8 cellular contexts compared by ENCODE assay signal in genomic region chr17:42674755-42675347, GRCh38. TPM values are rescaled to one million over a fixed set of nuclear protein-coding genes. Genes with fewer than 3 reads are reported as not detected.
A peak's percentile ranks its signal among the peaks of the same experiment; 100 is the strongest.
DNase-seq lines count a peak whose midpoint lies in the region; ATAC-seq and TF ChIP-seq lines count a peak whose summit lies in the region.

No MANE protein-coding gene starts in this region.

- TF ChIP-seq CTCF in heart right ventricle (IDR thresholded peaks at IDR 0.05) (no peak), liver (IDR thresholded peaks at IDR 0.05; ENCODE audit: low read depth, low read length, missing input control) (no peak)

- 32 to 34% methylated on average over 9 of the region's 9 CpGs for WGBS in heart right ventricle, 2 donors
- WGBS in liver: 28% methylated on average over 9 of the region's 9 CpGs
- 6% methylated on average over 9 of the region's 9 CpGs for WGBS in aorta, 2 donors

- H3K4me1 ChIP-seq in heart right ventricle (peaks cover 27 to 77% (median 49%) of the 10 kb centered on the region in 9 donors), liver (ENCODE audit: control insufficient read depth in 4 of 4, insufficient read depth in 4 of 4, low read length in 3 of 4) (peaks cover 16 to 55% (median 29%) of the 10 kb centered on the region in 4 donors), aorta (ENCODE audit: control insufficient read depth in 1 of 2, insufficient read depth in 2 of 2, low read length in 2 of 2) (no peaks in the 10 kb centered on the region)

- H3K9me3 ChIP-seq in heart right ventricle (no peaks in the 10 kb centered on the region), liver (ENCODE audit: control insufficient read depth in 4 of 4, low read length in 3 of 4) (no peaks in the 10 kb centered on the region), aorta (ENCODE audit: control insufficient read depth, low read length) (no peaks in the 10 kb centered on the region)

- ATAC-seq in heart right ventricle: no peak
- ATAC-seq in Right ventricle myocardium superior (ENCODE audit: poor library complexity): no peak
- ATAC-seq in aorta (ENCODE audit: low FRiP score): no peak

- no peak for TF ChIP-seq RAD21 in liver (IDR thresholded peaks at IDR 0.05)

- DNase-seq in heart right ventricle: peak in 1 of 2 donors; percentile 38
- DNase-seq in Right ventricle myocardium superior: no peak
- DNase-seq in aorta: no peak
- DNase-seq in occipital lobe (lab: John Stamatoyannopoulos, UW): no peak
- DNase-seq in EL: no peak
- DNase-seq in stimulated activated naive CD4-positive, alpha-beta T cell (lab: John Stamatoyannopoulos, UW): no peak

- H3K27ac ChIP-seq in heart right ventricle (peak overlapping the region; percentile 70 to 98 (median 95)), angular gyrus (ENCODE audit: low read depth, low read length) (peak overlapping the region; percentile 70), liver (ENCODE audit: low read depth in 1 of 2, low read length in 2 of 2) (peak overlapping the region; percentile 67 to 76), aorta (ENCODE audit: low read depth in 1 of 2, low read length in 2 of 2) (peak overlapping the region in 1 of 2 donors; percentile 3)

- intact Hi-C loops in heart right ventricle (cut with DNase I): loop anchor here in 6 of 10 donors (5.0 kb wide), 4 partner anchors 58 to 253 kb away; partner anchors contain the start of genes PSMC3IP (in 3 of the 6), RETREG3 (in 3 of the 6), TUBG1 (in 3 of the 6) and CAVIN1 (in 1 of the 6)
- intact Hi-C loops in Right ventricle myocardium superior (cut with DNase I): loop anchor here (5.0 kb wide), 1 partner anchor 68 kb away; the partner anchor contains the start of genes RETREG3 and TUBG1
- intact Hi-C loops in aorta (cut with DNase I): no loop called here

- H3K36me3 ChIP-seq in heart right ventricle: peaks cover 0 to 40% (median 29%) of the 10 kb centered on the region in 9 donors
- H3K36me3 ChIP-seq in liver (ENCODE audit: control insufficient read depth in 4 of 4, insufficient read depth in 3 of 4, low read depth in 1 of 4, low read length in 3 of 4): peaks cover 4 to 20% (median 9%) of the 10 kb centered on the region in 4 donors
- peaks cover 0 to 3% of the 10 kb centered on the region in 2 donors for H3K36me3 ChIP-seq in aorta (ENCODE audit: control insufficient read depth in 1 of 2, insufficient read depth in 2 of 2, low read length in 1 of 2)

- H3K9ac ChIP-seq in liver (ENCODE audit: low read depth in 1 of 2, low read length in 2 of 2): peak overlapping the region in 1 of 2 donors; percentile 45

- H3K4me3 ChIP-seq in heart right ventricle (peak overlapping the region; percentile 72 to 99 (median 94)), liver (ENCODE audit: low read depth in 1 of 3, low read length in 3 of 3) (peak overlapping the region; percentile 68 to 87 (median 71)), aorta (ENCODE audit: low read length in 2 of 2) (peak overlapping the region; percentile 60 to 70)

- H3K27me3 ChIP-seq in heart right ventricle (peaks cover 0 to 67% (median 0%) of the 10 kb centered on the region in 7 donors), liver (ENCODE audit: control insufficient read depth in 4 of 4, insufficient read depth in 4 of 4, low read length in 3 of 4) (no peaks in the 10 kb centered on the region), aorta (ENCODE audit: control insufficient read depth in 1 of 2, insufficient read depth in 2 of 2, low read length in 1 of 2) (no peaks in the 10 kb centered on the region)

TF ChIP-seq in liver, 16 proteins besides CTCF, POLR2A, EP300 and RAD21:
- TF ChIP-seq GABPA (IDR thresholded peaks at IDR 0.05 in 1 of 2, conservative IDR thresholded peaks at IDR 0.05 in 1 of 2): no peak
- TF ChIP-seq, protein P1, sequence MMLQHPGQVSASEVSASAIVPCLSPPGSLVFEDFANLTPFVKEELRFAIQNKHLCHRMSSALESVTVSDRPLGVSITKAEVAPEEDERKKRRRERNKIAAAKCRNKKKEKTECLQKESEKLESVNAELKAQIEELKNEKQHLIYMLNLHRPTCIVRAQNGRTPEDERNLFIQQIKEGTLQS (IDR thresholded peaks at IDR 0.05): no peak
- no peak for TF ChIP-seq NR2F2 (IDR thresholded peaks at IDR 0.05)
- no peak for TF ChIP-seq YY1 (IDR thresholded peaks at IDR 0.05)
- TF ChIP-seq, protein P2, sequence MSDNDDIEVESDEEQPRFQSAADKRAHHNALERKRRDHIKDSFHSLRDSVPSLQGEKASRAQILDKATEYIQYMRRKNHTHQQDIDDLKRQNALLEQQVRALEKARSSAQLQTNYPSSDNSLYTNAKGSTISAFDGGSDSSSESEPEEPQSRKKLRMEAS (IDR thresholded peaks at IDR 0.05): no peak

RNA-seq across cellular contexts. Expression of gene PLEKHH3, which starts 1.9 kb away (rescaled TPM):
- total RNA-seq in heart right ventricle: 10 to 100 TPM; 12.8 to 34.8 (median 22.0) TPM
- 10 to 100 TPM; 23.6 to 42.1 TPM for polyA plus RNA-seq in heart right ventricle
- total RNA-seq in Right ventricle myocardium superior: 27.5 TPM
- 1 to 10 TPM; 4.2 to 8.5 TPM for total RNA-seq in liver
- 10 to 100 TPM in 1 of 2 donors, 1 to 10 TPM in 1; 7.4 to 10.3 TPM for polyA plus RNA-seq in liver
- 10 to 100 TPM; 27.0 to 47.5 TPM for total RNA-seq in aorta
- polyA plus RNA-seq in aorta: 10 to 100 TPM; 10.0 to 59.3 TPM
- total RNA-seq in occipital lobe: 2.8 TPM

RNA-seq across cellular contexts. Expression of gene CCR10, which starts 6.8 kb away (rescaled TPM):
- total RNA-seq in heart right ventricle: 1 to 10 TPM; 1.0 to 4.8 (median 1.7) TPM
- 1 to 10 TPM; 1.5 to 3.8 TPM for polyA plus RNA-seq in heart right ventricle
- total RNA-seq in Right ventricle myocardium superior: 1.0 TPM
- under 1 TPM; 0.05 to 0.42 TPM for total RNA-seq in liver
- under 1 TPM; 0.17 to 0.44 TPM for polyA plus RNA-seq in liver
- total RNA-seq in aorta: 1 to 10 TPM; 2.5 to 3.4 TPM
- polyA plus RNA-seq in aorta: 1 to 10 TPM in 1 of 2 donors, under 1 TPM in 1; 0.50 to 3.7 TPM
- total RNA-seq in occipital lobe: 0.47 TPM

RNA-seq across cellular contexts. Expression of gene CNTNAP1, which starts 7.5 kb away (rescaled TPM):
- total RNA-seq in heart right ventricle: 10 to 100 TPM in 2 of 10 donors, 1 to 10 TPM in 8; 2.2 to 28.3 (median 3.5) TPM
- polyA plus RNA-seq in heart right ventricle: 1 to 10 TPM; 2.3 to 9.6 TPM
- total RNA-seq in Right ventricle myocardium superior: 4.2 TPM
- total RNA-seq in liver: under 1 TPM; 0.70 to 0.75 TPM
- under 1 TPM; 0.08 to 0.50 TPM for polyA plus RNA-seq in liver
- total RNA-seq in aorta: 10 to 100 TPM in 1 of 2 donors, 1 to 10 TPM in 1; 7.6 to 25.8 TPM
- 10 to 100 TPM in 1 of 2 donors, 1 to 10 TPM in 1; 1.0 to 11.5 TPM for polyA plus RNA-seq in aorta
- 7.5 TPM for total RNA-seq in occipital lobe

RNA-seq across cellular contexts. Expression of gene TUBG2, which starts 15.8 kb away (rescaled TPM):
- total RNA-seq in heart right ventricle (10 to 100 TPM; 10.6 to 20.4 (median 14.7) TPM), Right ventricle myocardium superior (12.4 TPM), liver (1 to 10 TPM; 1.4 to 5.0 TPM), aorta (10 to 100 TPM; 23.4 to 42.6 TPM), occipital lobe (9.4 TPM)
- polyA plus RNA-seq in heart right ventricle (10 to 100 TPM in 1 of 2 donors, 1 to 10 TPM in 1; 9.8 to 21.3 TPM), liver (10 to 100 TPM in 1 of 2 donors, 1 to 10 TPM in 1; 5.0 to 10.8 TPM), aorta (10 to 100 TPM; 23.9 to 72.2 TPM)

Comparison
In these comparisons a context has a peak if more than half of its experiments do, and no peak if none do; other contexts are left out.
1. intact Hi-C loops: an anchor here in heart right ventricle (5.0 kb wide) and Right ventricle myocardium superior (5.0 kb wide); none called in aorta.